Comparison of ENCODE assay signal across 10 cellular contexts in genomic region chr1:85584264-85584781, GRCh38. TPM values are rescaled to one million over a fixed set of nuclear protein-coding genes. Genes with fewer than 3 reads are reported as not detected.
A peak's percentile ranks its signal among the peaks of the same experiment; 100 is the strongest.
DNase-seq lines count a peak whose midpoint lies in the region; ATAC-seq and TF ChIP-seq lines count a peak whose summit lies in the region.
"Had no signal": no experiment of that assay in that cellular context is flagged by ENCODE, and none has a peak within 500 bp of the region (broad histone marks: within the 10 kb centered on the region; RNA-seq: fewer than 3 reads in every experiment).

No MANE protein-coding gene starts in this region.

- no peak overlapping the region for H2AFZ ChIP-seq in PC-3 (ENCODE audit: low read length)

- H3F3A ChIP-seq in PC-3 (ENCODE audit: low read length, unreplicated experiment), result peaks cover 25% of the 10 kb centered on the region

- H3K27me3 ChIP-seq in PC-3 (ENCODE audit: low read length), result no peaks in the 10 kb centered on the region

- POLR2A ChIA-PET in PC-3 (lab: Charles Lee; ENCODE audit: unreplicated experiment), result interaction anchor here (0.6 to 1.9 kb wide), 10 partner anchors 13 to 266 kb away, joined by 3 to 31 read pairs (median 6); no protein-coding TSS in a partner anchor

- no peaks in the 10 kb centered on the region for H3K9me2 ChIP-seq in PC-3 (replicated peaks; ENCODE audit: low read length)

- no peaks in the 10 kb centered on the region for H3K9me3 ChIP-seq in PC-3 (ENCODE audit: low read length)

- H3K9ac ChIP-seq in PC-3 (ENCODE audit: low read length), result no peak overlapping the region
- H3K9ac ChIP-seq: KMS-11 had no signal

- CTCF ChIA-PET in PC-3 (lab: Charles Lee), result interaction anchor here (0.6 to 2.6 kb wide), 4 partner anchors 33 to 125 kb away, joined by 3 to 12 read pairs (median 6); no protein-coding TSS in a partner anchor

- H3K4me2 ChIP-seq in PC-3 (ENCODE audit: low read length), result peak overlapping the region; percentile 92

- DNase-seq in DMS114 treated with DMSO at 0.1 percent for 48 hours (lab: John Stamatoyannopoulos, UW; ENCODE audit: unreplicated experiment), result peak; percentile 60
- DNase-seq in PC-3, result peak; percentile 90
- DNase-seq in epithelial cell of prostate (ENCODE audit: low read depth, low spot score), result no peak
- no peak for DNase-seq in omental fat pad (ENCODE audit: low spot score)
- DNase-seq in activated CD4-positive, CD25-positive, alpha-beta regulatory T cell treated with anti-CD3 and anti-CD28 coated beads, Interleukin-2, amount 50 U/mL, for 72 hours, result no peak
- no peak for DNase-seq in stimulated activated CD4-positive, alpha-beta T cell treated with anti-CD3 and anti-CD28 coated beads, Interleukin-4, amount 100 ng/mL, for 1 hour
- DNase-seq: activated naive CD8-positive, alpha-beta T cell treated with anti-CD3 and anti-CD28 coated beads for 36 hours had no signal

- TF ChIP-seq CTCF in PC-3 (conservative IDR thresholded peaks at IDR 0.05; ENCODE audit: low read depth, low read length), result no peak
- no peak for TF ChIP-seq CTCF in omental fat pad (IDR thresholded peaks at IDR 0.05)

- H3K4me1 ChIP-seq in PC-3 (ENCODE audit: insufficient read depth, low read length), result peaks cover 32% of the 10 kb centered on the region

- intact Hi-C loops in PC-3 (cut with micrococcal nuclease), result loop anchor here (1.0 to 5.0 kb wide), 9 partner anchors 23 to 300 kb away; partner anchors contain the start of gene ZNHIT6

- H4K20me1 ChIP-seq in PC-3 (ENCODE audit: low read length), result peaks cover 29% of the 10 kb centered on the region

- peaks cover 42% of the 10 kb centered on the region for H3K79me2 ChIP-seq in PC-3 (ENCODE audit: low read length)

- no TSS peak for BruUV-seq in PC-3 (replicated peaks; lab: Mats Ljungman, UMichigan)

- peak overlapping the region; percentile 97 for H3K4me3 ChIP-seq in PC-3 (ENCODE audit: low read length)

- H3K27ac ChIP-seq in PC-3 (ENCODE audit: low read length), result peak overlapping the region; percentile 23
- H3K27ac ChIP-seq in epithelial cell of prostate, result peak overlapping the region; percentile 95
- H3K27ac ChIP-seq: KMS-11 had no signal

- H3K36me3 ChIP-seq in PC-3 (ENCODE audit: low read depth, low read length), result peaks cover 29% of the 10 kb centered on the region

- ATAC-seq in PC-3 (peak; percentile 14), omental fat pad (ENCODE audit: low FRiP score) (peak; percentile 6), HG03196 (IDR thresholded peaks at IDR 0.05; ENCODE audit: unreplicated experiment) (no peak), GM21825 (IDR thresholded peaks at IDR 0.05; ENCODE audit: unreplicated experiment) (no peak)

RNA-seq across cellular contexts. Expression of gene CCN1, which starts 3.8 kb away (rescaled TPM):
- total RNA-seq in PC-3 (2014; rRNA removed) (85.4 and 123 TPM in 2 replicates), omental fat pad (100 to 1,000 TPM; 125 to 195 (median 175) TPM)

Comparison
In these comparisons a context has a peak if more than half of its experiments do, and no peak if none do; other contexts are left out.
1. DNase-seq: peak in DMS114 treated with DMSO at 0.1 percent for 48 hours (single experiment) and PC-3 (single experiment); none in epithelial cell of prostate (single experiment), omental fat pad (single experiment), activated CD4-positive, CD25-positive, alpha-beta regulatory T cell treated with anti-CD3 and anti-CD28 coated beads, Interleukin-2, amount 50 U/mL, for 72 hours (single experiment) and stimulated activated CD4-positive, alpha-beta T cell treated with anti-CD3 and anti-CD28 coated beads, Interleukin-4, amount 100 ng/mL, for 1 hour (single experiment).
2. ATAC-seq: peak in PC-3 (single experiment) and omental fat pad (single experiment); none in HG03196 (single experiment) and GM21825 (single experiment).